In the genomic region with DNA sequence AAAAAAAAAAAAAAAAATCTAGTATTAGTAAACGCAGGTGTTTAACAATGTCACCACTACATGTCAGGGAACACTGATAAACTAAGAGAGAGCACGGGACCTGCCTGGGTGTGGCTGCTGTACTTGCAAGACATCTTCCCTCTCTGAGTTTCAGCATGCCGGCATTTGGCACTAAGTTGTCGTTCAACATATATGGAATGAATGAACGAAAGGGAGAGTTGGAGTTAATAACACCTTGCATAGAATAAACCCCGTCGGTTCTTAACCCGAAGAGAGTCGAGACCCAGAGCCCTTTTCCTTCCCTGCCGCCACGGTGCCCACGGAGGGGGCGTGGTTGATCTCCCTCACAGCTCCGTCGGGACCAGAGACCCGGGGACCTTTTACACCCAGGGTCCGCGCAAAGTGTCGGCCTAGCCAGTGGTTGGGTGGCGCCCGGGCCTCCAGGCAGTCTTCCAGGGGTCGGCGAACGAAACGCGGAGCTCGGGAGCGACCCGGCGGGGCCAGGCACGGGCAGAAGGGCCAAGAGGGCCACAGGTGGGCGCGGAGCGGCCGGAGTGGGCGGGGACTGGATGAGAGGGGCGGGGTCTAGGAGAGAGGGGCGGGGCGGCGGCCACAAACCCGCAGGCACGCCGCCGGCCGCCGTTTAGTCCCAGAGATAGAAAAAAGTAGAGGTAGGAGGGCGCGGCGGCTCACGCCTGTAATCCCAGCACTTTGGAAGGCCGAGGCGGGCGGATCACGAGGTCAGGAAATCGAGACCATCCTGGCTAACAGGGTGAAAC, we compare ENCODE assay signal across 8 cellular contexts. TPM values are rescaled to one million over a fixed set of nuclear protein-coding genes. Genes with fewer than 3 reads are reported as not detected.
DNase-seq lines count a peak whose midpoint lies in the region; FAIRE-seq and TF ChIP-seq lines count a peak whose summit lies in the region.

No MANE protein-coding gene starts in this region.

- H3K36me3 ChIP-seq in H7 (replicated peaks; ENCODE audit: control insufficient read depth, insufficient read depth, low read length) (peaks cover 3% of the 10 kb centered on the region; the same call in 1 of the 2 replicates), bronchial epithelial cell (ENCODE audit: control insufficient read depth, insufficient read depth, low read length) (peaks cover 5% of the 10 kb centered on the region)

- FAIRE-seq in bronchial epithelial cell (lab: Jason Lieb, UNC): no peak

- H3K4me3 ChIP-seq in H7 (ENCODE audit: insufficient read depth, low read depth, low read length) (peak overlapping the region; percentile 97), WI38 (ENCODE audit: low read depth, low read length) (peak overlapping the region; percentile 90; the same call in 1 of the 2 replicates), bronchial epithelial cell (ENCODE audit: low read depth, low read length) (peak overlapping the region; percentile 79)

- peaks cover 12% of the 10 kb centered on the region for H3K27me3 ChIP-seq in H7 (ENCODE audit: control insufficient read depth, insufficient read depth, low read length)
- no peaks in the 10 kb centered on the region for H3K27me3 ChIP-seq in bronchial epithelial cell (ENCODE audit: control insufficient read depth, insufficient read depth, low read length)

- DNase-seq in EH (ENCODE audit: low read depth): peak; percentile 74
- DNase-seq in H7: peak; percentile 98
- peak; percentile 70 for DNase-seq in NAMALWA (ENCODE audit: low spot score)
- peak; percentile 44 for DNase-seq in bronchial epithelial cell (ENCODE audit: low read depth)
- peak; percentile 86 for DNase-seq in islet precursor cell
- peak; percentile 35 to 64 (median 58) for DNase-seq in stimulated activated CD4-positive, alpha-beta T cell treated with anti-CD3 and anti-CD28 coated beads, Interleukin-12 subunit alpha, Interleukin-12 subunit beta, amount 100 ng/mL, for 48 hours (ENCODE audit: low read depth in 2 of 3, low spot score in 1 of 3)
- DNase-seq in NCI-H1436 (lab: John Stamatoyannopoulos, UW): no peak

- TF ChIP-seq CTCF in WI38 (IDR thresholded peaks at IDR 0.05; ENCODE audit: low read depth, low read length) (no peak), bronchial epithelial cell (IDR thresholded peaks at IDR 0.05; ENCODE audit: insufficient read depth, low read length, severe bottlenecking) (no peak)

RNA-seq across cellular contexts. Expression of a gene that starts 0.8 kb away (rescaled TPM):
- total RNA-seq in H7 (2014; rRNA removed; shearing (Covaris generic)): 42.7 and 45.9 TPM in 2 replicates
- 44.8 and 52.9 TPM in 2 replicates for total RNA-seq in bronchial epithelial cell

RNA-seq across cellular contexts. Expression of a gene that starts 25.1 kb away (rescaled TPM):
- total RNA-seq in H7 (2014; rRNA removed; shearing (Covaris generic)): 73.0 and 113 TPM in 2 replicates
- total RNA-seq in bronchial epithelial cell: 189 and 254 TPM in 2 replicates
